In genomic region chr2:65128297-65129190, GRCh38 we compare ENCODE assay signal across 1 cellular context.
A peak's percentile ranks its signal among the peaks of the same experiment; 100 is the strongest.
TF ChIP-seq lines count a peak whose summit lies in the region.

No MANE protein-coding gene starts in this region.

TF ChIP-seq in HepG2, 621 proteins besides CTCF, POLR2A, EP300 and RAD21 (continued from another document):
- TF ChIP-seq ZNF318 (CRISPR knock-in tag; IDR thresholded peaks at IDR 0.05) (no peak), ZSCAN9 (CRISPR knock-in tag; IDR thresholded peaks at IDR 0.05; ENCODE audit: borderline replicate concordance) (no peak; the same call in 1 of the 2 replicates), ZNF121 (CRISPR knock-in tag; IDR thresholded peaks at IDR 0.05) (no peak), XBP1 (CRISPR knock-in tag; IDR thresholded peaks at IDR 0.05) (no peak), ZNF44 (CRISPR knock-in tag; IDR thresholded peaks at IDR 0.05) (no peak), RCOR2 (CRISPR knock-in tag; IDR thresholded peaks at IDR 0.05) (no peak), ZNF816 (CRISPR knock-in tag; IDR thresholded peaks at IDR 0.05; ENCODE audit: borderline replicate concordance) (no peak), MAFF (IDR thresholded peaks at IDR 0.05; ENCODE audit: low read depth, low read length) (peak; percentile 58), SP5 (CRISPR knock-in tag; IDR thresholded peaks at IDR 0.05; ENCODE audit: borderline replicate concordance, low read depth) (no peak), ZFAT (CRISPR knock-in tag; conservative IDR thresholded peaks at IDR 0.05) (no peak), FOXK1 (CRISPR knock-in tag; IDR thresholded peaks at IDR 0.05; ENCODE audit: borderline replicate concordance, low read depth) (0 out of 2 replicates have a peak, but pooled peaks have one; percentile 29), REPIN1 (CRISPR knock-in tag; IDR thresholded peaks at IDR 0.05; ENCODE audit: borderline replicate concordance, low read depth) (no peak), ZNF597 (CRISPR knock-in tag; IDR thresholded peaks at IDR 0.05) (no peak), WIZ (CRISPR knock-in tag; IDR thresholded peaks at IDR 0.05) (0 out of 2 replicates have a peak, but pooled peaks have one; percentile 13), ZNF224 (CRISPR knock-in tag; IDR thresholded peaks at IDR 0.05) (no peak), ZNF879 (CRISPR knock-in tag; IDR thresholded peaks at IDR 0.05) (0 out of 2 replicates have a peak, but pooled peaks have one; percentile 15), NR2F1 (CRISPR knock-in tag; IDR thresholded peaks at IDR 0.05) (no peak), EED (CRISPR knock-in tag; IDR thresholded peaks at IDR 0.05) (no peak), CREB1 (IDR thresholded peaks at IDR 0.05) (peak; percentile 70), CREB1 (CRISPR knock-in tag; IDR thresholded peaks at IDR 0.05) (no peak), BRD4 (CRISPR knock-in tag; IDR thresholded peaks at IDR 0.05) (no peak), ZNF460 (CRISPR knock-in tag; IDR thresholded peaks at IDR 0.05; ENCODE audit: borderline replicate concordance) (no peak), ZNF678 (CRISPR knock-in tag; IDR thresholded peaks at IDR 0.05) (no peak), ZNF292 (CRISPR knock-in tag; IDR thresholded peaks at IDR 0.05; ENCODE audit: borderline replicate concordance, low read depth) (no peak), ZNF441 (CRISPR knock-in tag; IDR thresholded peaks at IDR 0.05; ENCODE audit: borderline replicate concordance) (no peak), STAT6 (CRISPR knock-in tag; IDR thresholded peaks at IDR 0.05; ENCODE audit: borderline replicate concordance) (no peak), ZNF264 (CRISPR knock-in tag; IDR thresholded peaks at IDR 0.05) (0 out of 2 replicates have a peak, but pooled peaks have one; percentile 20)
- TF ChIP-seq, protein P1, sequence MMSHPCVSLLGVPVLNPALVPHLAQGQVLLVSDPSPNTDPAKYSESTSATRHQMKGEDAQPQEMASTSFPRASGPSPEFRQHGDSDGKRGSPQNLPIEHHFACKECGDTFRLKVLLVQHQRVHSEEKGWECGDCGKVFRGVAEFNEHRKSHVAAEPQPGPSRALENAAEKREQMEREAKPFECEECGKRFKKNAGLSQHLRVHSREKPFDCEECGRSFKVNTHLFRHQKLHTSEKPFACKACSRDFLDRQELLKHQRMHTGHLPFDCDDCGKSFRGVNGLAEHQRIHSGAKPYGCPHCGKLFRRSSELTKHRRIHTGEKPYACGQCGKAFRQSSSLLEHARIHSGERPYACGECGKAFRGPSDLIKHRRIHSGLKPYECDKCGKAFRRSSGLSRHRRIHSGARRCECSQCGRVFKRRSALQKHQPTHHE (CRISPR knock-in tag; IDR thresholded peaks at IDR 0.05; ENCODE audit: borderline replicate concordance) = no peak
- TF ChIP-seq, protein P2, sequence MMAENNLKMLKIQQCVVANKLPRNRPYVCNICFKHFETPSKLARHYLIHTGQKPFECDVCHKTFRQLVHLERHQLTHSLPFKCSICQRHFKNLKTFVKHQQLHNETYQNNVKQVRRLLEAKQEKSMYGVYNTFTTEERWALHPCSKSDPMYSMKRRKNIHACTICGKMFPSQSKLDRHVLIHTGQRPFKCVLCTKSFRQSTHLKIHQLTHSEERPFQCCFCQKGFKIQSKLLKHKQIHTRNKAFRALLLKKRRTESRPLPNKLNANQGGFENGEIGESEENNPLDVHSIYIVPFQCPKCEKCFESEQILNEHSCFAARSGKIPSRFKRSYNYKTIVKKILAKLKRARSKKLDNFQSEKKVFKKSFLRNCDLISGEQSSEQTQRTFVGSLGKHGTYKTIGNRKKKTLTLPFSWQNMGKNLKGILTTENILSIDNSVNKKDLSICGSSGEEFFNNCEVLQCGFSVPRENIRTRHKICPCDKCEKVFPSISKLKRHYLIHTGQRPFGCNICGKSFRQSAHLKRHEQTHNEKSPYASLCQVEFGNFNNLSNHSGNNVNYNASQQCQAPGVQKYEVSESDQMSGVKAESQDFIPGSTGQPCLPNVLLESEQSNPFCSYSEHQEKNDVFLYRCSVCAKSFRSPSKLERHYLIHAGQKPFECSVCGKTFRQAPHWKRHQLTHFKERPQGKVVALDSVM (CRISPR knock-in tag; IDR thresholded peaks at IDR 0.05) = no peak
- TF ChIP-seq, protein P3, sequence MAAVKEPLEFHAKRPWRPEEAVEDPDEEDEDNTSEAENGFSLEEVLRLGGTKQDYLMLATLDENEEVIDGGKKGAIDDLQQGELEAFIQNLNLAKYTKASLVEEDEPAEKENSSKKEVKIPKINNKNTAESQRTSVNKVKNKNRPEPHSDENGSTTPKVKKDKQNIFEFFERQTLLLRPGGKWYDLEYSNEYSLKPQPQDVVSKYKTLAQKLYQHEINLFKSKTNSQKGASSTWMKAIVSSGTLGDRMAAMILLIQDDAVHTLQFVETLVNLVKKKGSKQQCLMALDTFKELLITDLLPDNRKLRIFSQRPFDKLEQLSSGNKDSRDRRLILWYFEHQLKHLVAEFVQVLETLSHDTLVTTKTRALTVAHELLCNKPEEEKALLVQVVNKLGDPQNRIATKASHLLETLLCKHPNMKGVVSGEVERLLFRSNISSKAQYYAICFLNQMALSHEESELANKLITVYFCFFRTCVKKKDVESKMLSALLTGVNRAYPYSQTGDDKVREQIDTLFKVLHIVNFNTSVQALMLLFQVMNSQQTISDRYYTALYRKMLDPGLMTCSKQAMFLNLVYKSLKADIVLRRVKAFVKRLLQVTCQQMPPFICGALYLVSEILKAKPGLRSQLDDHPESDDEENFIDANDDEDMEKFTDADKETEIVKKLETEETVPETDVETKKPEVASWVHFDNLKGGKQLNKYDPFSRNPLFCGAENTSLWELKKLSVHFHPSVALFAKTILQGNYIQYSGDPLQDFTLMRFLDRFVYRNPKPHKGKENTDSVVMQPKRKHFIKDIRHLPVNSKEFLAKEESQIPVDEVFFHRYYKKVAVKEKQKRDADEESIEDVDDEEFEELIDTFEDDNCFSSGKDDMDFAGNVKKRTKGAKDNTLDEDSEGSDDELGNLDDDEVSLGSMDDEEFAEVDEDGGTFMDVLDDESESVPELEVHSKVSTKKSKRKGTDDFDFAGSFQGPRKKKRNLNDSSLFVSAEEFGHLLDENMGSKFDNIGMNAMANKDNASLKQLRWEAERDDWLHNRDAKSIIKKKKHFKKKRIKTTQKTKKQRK (IDR thresholded peaks at IDR 0.05; ENCODE audit: low read length) = no peak
TF ChIP-seq in HepG2: peak in this region for 21.
